15 cellular contexts compared by ENCODE assay signal in the genomic region with DNA sequence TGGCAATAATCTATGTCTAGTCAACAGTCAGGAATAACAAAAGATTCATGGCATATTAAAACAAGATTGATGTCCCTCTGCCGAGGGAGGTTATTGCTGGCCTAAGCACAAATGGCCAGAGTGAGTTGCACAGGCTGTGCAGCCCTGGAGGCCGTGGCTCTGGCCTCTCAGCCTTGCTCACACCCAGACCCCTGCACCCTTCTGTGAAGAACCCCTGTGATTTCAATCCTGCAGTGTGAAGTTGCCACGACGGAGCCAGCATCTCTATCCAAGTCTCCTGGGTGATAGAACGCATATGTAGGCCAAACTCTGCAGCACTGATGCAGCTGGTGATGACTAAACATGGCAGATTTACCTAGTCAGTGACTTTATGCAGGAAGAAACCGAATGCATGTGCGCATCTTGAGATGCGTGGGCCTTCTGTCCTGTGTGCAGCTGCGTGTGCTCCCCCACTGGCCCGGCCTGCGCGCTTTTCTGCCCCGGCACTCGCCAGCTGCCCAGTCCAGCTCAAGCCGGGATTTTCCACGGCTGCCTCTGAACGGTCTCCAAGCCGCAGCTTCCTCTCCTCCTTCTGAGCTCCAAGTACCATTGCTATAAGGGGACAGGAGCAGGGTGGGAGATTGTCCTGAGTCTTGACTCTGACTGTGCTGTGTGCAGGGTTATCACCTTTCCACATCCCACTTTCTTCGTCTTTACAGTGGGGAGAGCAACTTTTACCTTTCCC.
DNase-seq lines count a peak whose midpoint lies in the region; ATAC-seq and TF ChIP-seq lines count a peak whose summit lies in the region.
"Had no signal": no experiment of that assay in that cellular context is flagged by ENCODE, and none has a peak within 500 bp of the region (broad histone marks: within the 10 kb centered on the region; RNA-seq: fewer than 3 reads in every experiment).

No MANE protein-coding gene starts in this region.

- H3K56ac ChIP-seq in IMR-90 (ENCODE audit: extremely low read depth, insufficient read depth, low read length) = no peak overlapping the region

- H3K9me3 ChIP-seq in IMR-90 (ENCODE audit: control insufficient read depth, insufficient read depth, low read length) (no peaks in the 10 kb centered on the region), stomach smooth muscle (ENCODE audit: control insufficient read depth in 2 of 2, low read length in 2 of 2) (no peaks in the 10 kb centered on the region)

- H3K36me3 ChIP-seq in IMR-90 (ENCODE audit: control insufficient read depth, insufficient read depth, low read length) = no peaks in the 10 kb centered on the region
- no peaks in the 10 kb centered on the region for H3K36me3 ChIP-seq in stomach smooth muscle (ENCODE audit: control insufficient read depth in 2 of 2, insufficient read depth in 2 of 2, low read length in 2 of 2)

- H3K18ac ChIP-seq in IMR-90 (ENCODE audit: low read depth, low read length) = no peak overlapping the region

- TF ChIP-seq POLR2A in IMR-90 (IDR thresholded peaks at IDR 0.05; ENCODE audit: low read depth, low read length) = no peak

- H3K4me1 ChIP-seq in IMR-90 (ENCODE audit: control insufficient read depth, insufficient read depth, low read length) (peaks cover 1% of the 10 kb centered on the region; the same call in 1 of the 2 replicates), stomach smooth muscle (ENCODE audit: control insufficient read depth, insufficient read depth, low read length) (peaks cover 21% of the 10 kb centered on the region)

- in situ Hi-C loops in IMR-90 (cut with MboI; ENCODE audit: low sequenced_read_pairs) = loop anchor here (10.0 kb wide), 1 partner anchor 564 kb away; no protein-coding TSS in a partner anchor

- POLR2A ChIA-PET in IMR-90 (lab: Charles Lee; ENCODE audit: unreplicated experiment) = no interaction called here

- TF ChIP-seq RAD21 in IMR-90 (IDR thresholded peaks at IDR 0.05; ENCODE audit: low read length) = no peak

- no peak overlapping the region for H3K4ac ChIP-seq in IMR-90 (ENCODE audit: low read depth, low read length)

- H2AK9ac ChIP-seq in IMR-90 (replicated peaks; ENCODE audit: low read depth, low read length, poor library complexity) = no peak overlapping the region

- H3K4me1 Mint-ChIP-seq in nephron = peaks cover 34% of the 10 kb centered on the region
- H3K4me1 Mint-ChIP-seq: activated B cell treated with CpG ODN at 0.5 μM for 24 hours; B cell; stimulated activated naive CD8-positive, alpha-beta T cell treated with anti-CD3 and anti-CD28 coated beads, Interleukin-15, amount 100 ng/mL, for 72 hours had no signal

- H3K27me3 Mint-ChIP-seq in nephron (ENCODE audit: low read depth) = no peaks in the 10 kb centered on the region

- no peak for TF ChIP-seq CTCF in IMR-90 (conservative IDR thresholded peaks at IDR 0.05; ENCODE audit: low read depth, low read length)
- no peak for TF ChIP-seq CTCF in fibroblast of the aortic adventitia (IDR thresholded peaks at IDR 0.05; ENCODE audit: insufficient read depth, low read length)
- no peak for TF ChIP-seq CTCF in nephron (IDR thresholded peaks at IDR 0.05; ENCODE audit: unreplicated experiment in 3 of 3)

- no peaks in the 10 kb centered on the region for H3K9me1 ChIP-seq in IMR-90 (ENCODE audit: insufficient read depth, low read length)

- no peak overlapping the region for H2AK5ac ChIP-seq in IMR-90 (ENCODE audit: low read depth, low read length)

- H3K27me3 ChIP-seq in IMR-90 (ENCODE audit: control insufficient read depth, insufficient read depth, low read length) (peaks cover 7% of the 10 kb centered on the region), stomach smooth muscle (ENCODE audit: control insufficient read depth in 1 of 2, insufficient read depth in 2 of 2, low read length in 2 of 2) (no peaks in the 10 kb centered on the region)

- no TSS peak for BruUV-seq in IMR-90 (replicated peaks; lab: Mats Ljungman, UMichigan)

- CTCF ChIA-PET in IMR-90 (lab: Yijun Ruan, JAX) = no interaction called here

- H2AFZ ChIP-seq in IMR-90 (replicated peaks; ENCODE audit: low read length, poor library complexity) = no peak overlapping the region

- H4K8ac ChIP-seq in IMR-90 (ENCODE audit: low read depth in 2 of 2, low read length in 2 of 2) = no peak overlapping the region

- H2BK120ac ChIP-seq in IMR-90 (ENCODE audit: low read depth, low read length) = no peak overlapping the region

- no peak overlapping the region for H3K14ac ChIP-seq in IMR-90 (replicated peaks; ENCODE audit: low read depth, low read length)

- H3K9me3 Mint-ChIP-seq in nephron = peaks cover 3% of the 10 kb centered on the region
- H3K9me3 Mint-ChIP-seq: activated B cell treated with CpG ODN at 0.5 μM for 24 hours; stimulated activated naive CD8-positive, alpha-beta T cell treated with anti-CD3 and anti-CD28 coated beads, Interleukin-15, amount 100 ng/mL, for 72 hours; T-helper 1 cell treated with Interleukin-12 subunit alpha and Interleukin-12 subunit beta and Interleukin-4 antibody, amounts not matched to agents 30 μg/mL and 1 μg/mL, for 36 hours had no signal

- H3K27ac ChIP-seq in IMR-90 (ENCODE audit: insufficient read depth, low read length) (no peak overlapping the region), stomach smooth muscle (ENCODE audit: low read length) (peak overlapping the region; percentile 84)

- H3K4me2 ChIP-seq in IMR-90 (ENCODE audit: low read depth, low read length) = no peak overlapping the region

- no peak overlapping the region for H3K23ac ChIP-seq in IMR-90 (ENCODE audit: low read depth, low read length)

- H3K27ac Mint-ChIP-seq in nephron = peak overlapping the region; percentile 83 to 93 (median 89)
- H3K27ac Mint-ChIP-seq: activated B cell treated with CpG ODN at 0.5 μM for 24 hours; B cell; stimulated activated naive CD8-positive, alpha-beta T cell treated with anti-CD3 and anti-CD28 coated beads, Interleukin-15, amount 100 ng/mL, for 72 hours; T-helper 1 cell treated with Interleukin-12 subunit alpha and Interleukin-12 subunit beta and Interleukin-4 antibody, amounts not matched to agents 30 μg/mL and 1 μg/mL, for 36 hours had no signal

- dilution Hi-C loops in IMR-90 (cut with HindIII; ENCODE audit: low sequenced_read_pairs, unreplicated experiment) = no loop called here

- H2BK15ac ChIP-seq in IMR-90 (ENCODE audit: low read depth, low read length) = no peak overlapping the region

- intact Hi-C loops in IMR-90 (cut with micrococcal nuclease) = loop anchor here (10.0 kb wide), 1 partner anchor 704 kb away; no protein-coding TSS in a partner anchor

- H4K20me1 ChIP-seq in IMR-90 (ENCODE audit: insufficient read depth, low read length) = no peaks in the 10 kb centered on the region

- DNase-seq in IMR-90 (peak; percentile 14), fibroblast of the aortic adventitia (ENCODE audit: low read depth) (peak; percentile 54), cerebellar cortex (ENCODE audit: low spot score) (no peak), NCI-H82 (lab: John Stamatoyannopoulos, UW) (no peak), left lobe of liver (ENCODE audit: low spot score) (no peak)
- DNase-seq: activated B cell treated with CpG ODN at 0.5 μM for 24 hours; NCI-H1436; NCI-H226; NK-92 treated with Interleukin-12 subunit alpha and Interleukin-12 subunit beta, amount 100 ng/mL, for 24 hours; stimulated activated naive CD8-positive, alpha-beta T cell treated with anti-CD3 and anti-CD28 coated beads, Interleukin-15, amount 100 ng/mL, for 72 hours had no signal

- H3K9ac ChIP-seq in IMR-90 (ENCODE audit: low read depth, low read length) (no peak overlapping the region), stomach smooth muscle (ENCODE audit: low read length in 2 of 2) (peak overlapping the region; percentile 6 to 20)

- H2BK5ac ChIP-seq in IMR-90 (ENCODE audit: low read depth, low read length, poor library complexity, severe bottlenecking) = no peak overlapping the region

- ATAC-seq in IMR-90 (ENCODE audit: low read depth) (peak; percentile 27; the same call in 1 of the 2 replicates), HG02623 (IDR thresholded peaks at IDR 0.05; ENCODE audit: unreplicated experiment) (no peak), left lobe of liver (no peak)
- ATAC-seq: stimulated activated naive CD8-positive, alpha-beta T cell treated with anti-CD3 and anti-CD28 coated beads, Interleukin-15, amount 100 ng/mL, for 72 hours had no signal

- H3K4me3 Mint-ChIP-seq in nephron = peak overlapping the region in 1 of 3 experiments; percentile 38
- H3K4me3 Mint-ChIP-seq: activated B cell treated with CpG ODN at 0.5 μM for 24 hours; B cell; stimulated activated naive CD8-positive, alpha-beta T cell treated with anti-CD3 and anti-CD28 coated beads, Interleukin-15, amount 100 ng/mL, for 72 hours; T-helper 1 cell treated with Interleukin-12 subunit alpha and Interleukin-12 subunit beta and Interleukin-4 antibody, amounts not matched to agents 30 μg/mL and 1 μg/mL, for 36 hours had no signal

- no peaks in the 10 kb centered on the region for H3K79me1 ChIP-seq in IMR-90 (ENCODE audit: low read depth in 1 of 2, low read length in 2 of 2)

- H3K36me3 Mint-ChIP-seq in nephron (ENCODE audit: low read depth) = no peaks in the 10 kb centered on the region

- H4K5ac ChIP-seq in IMR-90 (ENCODE audit: low read depth, low read length) = no peak overlapping the region

- 49% methylated on average over 3 of the region's 19 CpGs; no CpG with 5 or more reads in 1 of the 2 experiments for WGBS in IMR-90 (ENCODE audit: extremely low coverage in 2 of 2, insufficient read length in 1 of 2), 2 experiments

- no peak overlapping the region for H2BK20ac ChIP-seq in IMR-90 (ENCODE audit: low read depth, low read length)

- no peak overlapping the region for H3K4me3 ChIP-seq in IMR-90 (ENCODE audit: insufficient read depth, low read depth, low read length)
- H3K4me3 ChIP-seq in fibroblast of the aortic adventitia (ENCODE audit: low read depth, low read length) = no peak overlapping the region
- H3K4me3 ChIP-seq in stomach smooth muscle (ENCODE audit: low read length in 2 of 2) = peak overlapping the region in 1 of 2 donors; percentile 16

- H4K91ac ChIP-seq in IMR-90 (ENCODE audit: insufficient read depth, low read depth, low read length) = no peak overlapping the region

TF ChIP-seq in IMR-90, 13 proteins besides CTCF, POLR2A, EP300 and RAD21:
- peak; percentile 21; the same call in 1 of the 2 replicates for TF ChIP-seq MAFK (IDR thresholded peaks at IDR 0.05; ENCODE audit: low read depth, low read length)
- TF ChIP-seq RCOR1 (IDR thresholded peaks at IDR 0.05; ENCODE audit: insufficient replicate concordance, low read length) = no peak

Comparison
In these comparisons a context has a peak if more than half of its experiments do, and no peak if none do; other contexts are left out.
1. DNase-seq: peak in IMR-90 (single experiment) and fibroblast of the aortic adventitia (single experiment); none in cerebellar cortex (single experiment), NCI-H82 (single experiment) and left lobe of liver (single experiment).